9 cellular contexts compared by ENCODE assay signal in genomic region chr5:154829589-154830218, GRCh38. TPM values are rescaled to one million over a fixed set of nuclear protein-coding genes. Genes with fewer than 3 reads are reported as not detected.
DNase-seq lines count a peak whose midpoint lies in the region; ATAC-seq, FAIRE-seq and TF ChIP-seq lines count a peak whose summit lies in the region.
"Had no signal": no experiment of that assay in that cellular context is flagged by ENCODE, and none has a peak within 500 bp of the region (broad histone marks: within the 10 kb centered on the region; RNA-seq: fewer than 3 reads in every experiment).

No MANE protein-coding gene starts in this region.

- POLR2A ChIA-PET in SK-N-SH (lab: Yijun Ruan, JAX) = interaction anchor here (0.7 kb wide), 1 partner anchor 27 kb away, joined by 3 read pairs; no protein-coding TSS in a partner anchor

- H3K79me2 ChIP-seq in SK-N-SH (ENCODE audit: insufficient read depth) (no peaks in the 10 kb centered on the region), Karpas-422 (ENCODE audit: low read length) (no peaks in the 10 kb centered on the region)

- TF ChIP-seq CTCF in SK-N-SH (IDR thresholded peaks at IDR 0.05) (no peak), breast epithelium (IDR thresholded peaks at IDR 0.05) (no peak), sigmoid colon (IDR thresholded peaks at IDR 0.05) (no peak)

- TF ChIP-seq EP300 in SK-N-SH (IDR thresholded peaks at IDR 0.05; ENCODE audit: borderline replicate concordance in 1 of 2, low read depth in 1 of 2, low read length in 1 of 2) = no peak
- TF ChIP-seq EP300 in sigmoid colon (IDR thresholded peaks at IDR 0.05) = no peak

- WGBS in SK-N-SH (ENCODE audit: low lambda C conversion rate) = 86% methylated on average over 4 of the region's 4 CpGs
- WGBS in sigmoid colon, 2 donors = 20 to 57% methylated on average over 4 of the region's 4 CpGs

- no peak for TF ChIP-seq POLR2A in breast epithelium (IDR thresholded peaks at IDR 0.05)
- TF ChIP-seq POLR2A in sigmoid colon (IDR thresholded peaks at IDR 0.05) = no peak

- ATAC-seq in GM19452 (IDR thresholded peaks at IDR 0.05; ENCODE audit: unreplicated experiment) (no peak), GM21717 (IDR thresholded peaks at IDR 0.05; ENCODE audit: unreplicated experiment) (no peak)

- H3K27me3 ChIP-seq in SK-N-SH (ENCODE audit: insufficient read depth) (no peaks in the 10 kb centered on the region), breast epithelium (no peaks in the 10 kb centered on the region), sigmoid colon (no peaks in the 10 kb centered on the region), Karpas-422 (ENCODE audit: low read length) (no peaks in the 10 kb centered on the region)

- H3K4me1 ChIP-seq in SK-N-SH (ENCODE audit: control insufficient read depth in 1 of 2, insufficient read depth in 2 of 2, low read depth in 1 of 2, low read length in 1 of 2) (peaks cover 2 to 4% of the 10 kb centered on the region in 2 experiments; a peak in 3 of 4 replicates), breast epithelium (no peaks in the 10 kb centered on the region), sigmoid colon (peaks cover 0 to 21% (median 9%) of the 10 kb centered on the region in 4 donors), Karpas-422 (ENCODE audit: low read length) (no peaks in the 10 kb centered on the region)

- no peak overlapping the region for H3K4me2 ChIP-seq in SK-N-SH
- H3K4me2 ChIP-seq in Karpas-422 (ENCODE audit: low read depth, low read length, poor library complexity, severe bottlenecking) = no peak overlapping the region

- TF ChIP-seq RAD21 in SK-N-SH (IDR thresholded peaks at IDR 0.05; ENCODE audit: low read length) = no peak

- no peak overlapping the region for H3K9ac ChIP-seq in SK-N-SH
- no peak overlapping the region for H3K9ac ChIP-seq in Karpas-422 (ENCODE audit: low read length)

- no peak for FAIRE-seq in frontal cortex (lab: Jason Lieb, UNC)

- H3K9me2 ChIP-seq in SK-N-SH (no peaks in the 10 kb centered on the region), Karpas-422 (replicated peaks; ENCODE audit: insufficient read depth, low read length) (no peaks in the 10 kb centered on the region)

- H3K27ac ChIP-seq in SK-N-SH (ENCODE audit: low read depth in 2 of 2, low read length in 1 of 2) = no peak overlapping the region
- peak overlapping the region; percentile 84 to 87 for H3K27ac ChIP-seq in breast epithelium
- no peak overlapping the region for H3K27ac ChIP-seq in sigmoid colon
- no peak overlapping the region for H3K27ac ChIP-seq in Karpas-422 (ENCODE audit: low read length)

- H2AFZ ChIP-seq in SK-N-SH (ENCODE audit: low read depth) (no peak overlapping the region), Karpas-422 (ENCODE audit: low read length) (no peak overlapping the region)

- H4K20me1 ChIP-seq in SK-N-SH (ENCODE audit: insufficient read depth) (no peaks in the 10 kb centered on the region), Karpas-422 (ENCODE audit: insufficient read depth, low read depth, low read length) (no peaks in the 10 kb centered on the region)

- H3K4me3 ChIP-seq in SK-N-SH (ENCODE audit: low read depth in 2 of 2, low read length in 1 of 2) (no peak overlapping the region), breast epithelium (no peak overlapping the region), sigmoid colon (no peak overlapping the region), Karpas-422 (ENCODE audit: low read length) (no peak overlapping the region)

- DNase-seq in HK-2 (ENCODE audit: unreplicated experiment) = peak; percentile 22
- DNase-seq in SK-N-SH = no peak
- DNase-seq in breast epithelium (ENCODE audit: low spot score in 2 of 2) = peak in 1 of 2 donors; percentile 61
- DNase-seq in sigmoid colon = peak; percentile 54
- no peak for DNase-seq in Karpas-422
- DNase-seq in frontal cortex (ENCODE audit: low spot score in 2 of 2) = no peak
- DNase-seq: NCI-H1105 had no signal

- H3K36me3 ChIP-seq in SK-N-SH (replicated peaks in 1 of 2; ENCODE audit: control insufficient read depth in 1 of 2, insufficient read depth in 2 of 2, low read length in 1 of 2) = peaks cover 0 to 5% of the 10 kb centered on the region in 2 experiments
- H3K36me3 ChIP-seq in breast epithelium = no peaks in the 10 kb centered on the region
- peaks cover 16 to 71% (median 20%) of the 10 kb centered on the region in 4 donors for H3K36me3 ChIP-seq in sigmoid colon
- peaks cover 26% of the 10 kb centered on the region; the same call in 1 of the 2 replicates for H3K36me3 ChIP-seq in Karpas-422 (ENCODE audit: insufficient read depth, low read length)

- intact Hi-C loops in breast epithelium (cut with DNase I; ENCODE audit: low total_unique reads) (no loop called here), sigmoid colon (cut with DNase I) (no loop called here)

- H3K9me3 ChIP-seq in SK-N-SH (no peaks in the 10 kb centered on the region), breast epithelium (no peaks in the 10 kb centered on the region), sigmoid colon (no peaks in the 10 kb centered on the region), Karpas-422 (ENCODE audit: low read length) (no peaks in the 10 kb centered on the region)

- CTCF ChIA-PET in SK-N-SH (lab: Yijun Ruan, JAX) = interaction anchor here (0.6 to 2.0 kb wide), 4 partner anchors 11 to 48 kb away, joined by 3 to 6 read pairs (median 4); no protein-coding TSS in a partner anchor

- peaks cover 3% of the 10 kb centered on the region for H3F3A ChIP-seq in SK-N-SH (replicated peaks; ENCODE audit: insufficient read depth)

TF ChIP-seq in SK-N-SH, 30 proteins besides CTCF, POLR2A, EP300 and RAD21:
- peak; percentile 34; the same call in 1 of the 2 replicates for TF ChIP-seq NFIC (IDR thresholded peaks at IDR 0.05; ENCODE audit: borderline replicate concordance)
- no peak for TF ChIP-seq FOXM1 (IDR thresholded peaks at IDR 0.05; ENCODE audit: low read depth)
- peak; percentile 12; the same call in 1 of the 2 replicates for TF ChIP-seq TCF12 (IDR thresholded peaks at IDR 0.05)
- TF ChIP-seq USF1 (IDR thresholded peaks at IDR 0.05; ENCODE audit: borderline replicate concordance, low read depth) = no peak
- no peak for TF ChIP-seq USF2 (IDR thresholded peaks at IDR 0.05; ENCODE audit: borderline replicate concordance, low read depth, low read length)
- TF ChIP-seq FOSL2 (IDR thresholded peaks at IDR 0.05; ENCODE audit: borderline replicate concordance, low read depth) = 0 out of 2 replicates have a peak, but pooled peaks have one; percentile 20
- no peak for TF ChIP-seq ELF1 (IDR thresholded peaks at IDR 0.05)
- TF ChIP-seq YY1 (IDR thresholded peaks at IDR 0.05; ENCODE audit: low read depth) = no peak
- no peak for TF ChIP-seq CHD2 (IDR thresholded peaks at IDR 0.05; ENCODE audit: low read length, partially characterized antibody)

RNA-seq across cellular contexts. Expression of gene FAXDC2, which starts 20.7 kb away (rescaled TPM):
- polyA plus RNA-seq in SK-N-SH (2012; rRNA removed) = 6.0 and 8.4 TPM in 2 replicates
- 4.1 and 5.2 TPM in 2 replicates for polyA plus RNA-seq in SK-N-SH (2012; cell fraction: cytosol; rRNA removed)
- 5.5 and 9.9 TPM in 2 replicates for polyA plus RNA-seq in SK-N-SH (2012; cell fraction: nucleus; rRNA removed)
- 100 to 1,000 TPM in 1 of 3 donors, 10 to 100 TPM in 2; 43.9 to 117 (median 52.5) TPM for total RNA-seq in breast epithelium
- total RNA-seq in sigmoid colon = 100 to 1,000 TPM in 1 of 4 donors, 10 to 100 TPM in 3; 67.3 to 118 (median 90.6) TPM
- 10 to 100 TPM; 13.3 to 30.0 (median 19.4) TPM for polyA plus RNA-seq in sigmoid colon
- not detected in 2 replicates for total RNA-seq in Karpas-422 (2014; rRNA removed; shearing (Covaris generic); ENCODE audit: low replicate concordance)
- 2.4 TPM for total RNA-seq in frontal cortex

RNA-seq across cellular contexts. Expression of gene CNOT8, which starts 28.7 kb away (rescaled TPM):
- 45.3 and 51.5 TPM in 2 replicates for polyA plus RNA-seq in SK-N-SH (2012; rRNA removed)
- polyA plus RNA-seq in SK-N-SH (2012; cell fraction: cytosol; rRNA removed) = 48.2 and 52.3 TPM in 2 replicates
- polyA plus RNA-seq in SK-N-SH (2012; cell fraction: nucleus; rRNA removed) = 36.9 and 44.6 TPM in 2 replicates
- total RNA-seq in breast epithelium = 100 to 1,000 TPM in 1 of 3 donors, 10 to 100 TPM in 2; 78.7 to 180 (median 84.7) TPM
- total RNA-seq in sigmoid colon = 10 to 100 TPM; 51.8 to 80.6 (median 70.1) TPM
- polyA plus RNA-seq in sigmoid colon = 10 to 100 TPM; 51.6 to 53.5 (median 52.8) TPM
- total RNA-seq in Karpas-422 (2014; rRNA removed; shearing (Covaris generic); ENCODE audit: low replicate concordance) = 64.3 and 74.8 TPM in 2 replicates
- 118 TPM for total RNA-seq in frontal cortex

Comparison
In these comparisons a context has a peak if more than half of its experiments do, and no peak if none do; other contexts are left out.
1. DNase-seq: peak in HK-2 (single experiment) and sigmoid colon (single experiment); none in SK-N-SH (single experiment), Karpas-422 (single experiment) and frontal cortex (0 of 2).
2. H3K27ac ChIP-seq: peak in breast epithelium (2 of 2); none in SK-N-SH (0 of 2), sigmoid colon (0 of 4) and Karpas-422 (single experiment).
3. RNA of gene FAXDC2, which starts 20.7 kb away (total RNA-seq): 67.3 to 118 TPM in sigmoid colon and 43.9 to 117 TPM in breast epithelium; 2.4 TPM in frontal cortex (single experiment) and not detected in Karpas-422; every median in the first group is over 10 times any median in the second.